Comparison of ENCODE assay signal across 8 cellular contexts in the genomic region with DNA sequence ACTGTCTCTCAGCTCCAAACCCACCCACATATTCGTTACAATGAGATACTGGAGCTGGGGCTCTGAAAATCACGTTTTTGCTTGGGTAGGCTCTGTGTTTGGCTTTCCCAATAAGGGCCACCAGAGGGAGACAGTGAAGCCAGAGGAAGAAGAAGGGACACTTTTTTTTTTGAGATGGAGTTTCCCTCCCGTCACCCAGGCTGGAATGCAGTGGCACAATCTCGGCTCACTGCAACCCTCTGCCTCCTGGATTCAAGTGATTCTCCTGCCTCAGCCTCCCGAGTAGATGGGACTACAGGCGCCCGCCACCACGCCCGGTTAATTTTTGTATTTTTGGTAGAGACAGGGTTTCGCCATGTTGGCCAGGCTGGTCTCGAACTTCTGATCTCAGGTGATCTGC. TPM values are rescaled to one million over a fixed set of nuclear protein-coding genes. Genes with fewer than 3 reads are reported as not detected.
DNase-seq lines count a peak whose midpoint lies in the region; ATAC-seq and TF ChIP-seq lines count a peak whose summit lies in the region.
"Not testable (repeated sequence)": the region's sequence is repeated elsewhere in the genome, so short reads cannot be mapped to it uniquely, and the experiment has no call there.

No MANE protein-coding gene starts in this region.

- H3K9ac ChIP-seq in H9 (ENCODE audit: extremely low read depth, insufficient read length, low read length), result not testable (repeated sequence)

- H3K23me2 ChIP-seq in H9 (ENCODE audit: insufficient read length, low read depth, low read length, poor library complexity, severe bottlenecking), result not testable (repeated sequence)

- H3K23ac ChIP-seq in H9 (ENCODE audit: insufficient read length, low read depth, low read length), result not testable (repeated sequence)

- not testable (repeated sequence) for H3K27me3 ChIP-seq in CD4-positive, CD25-positive, alpha-beta regulatory T cell (ENCODE audit: control insufficient read depth, insufficient read depth, low read length); H9 (ENCODE audit: insufficient read depth, low read length); esophagus squamous epithelium

- H3K36me3 Mint-ChIP-seq in CD4-positive, CD25-positive, alpha-beta regulatory T cell; H9 (ENCODE audit: insufficient read depth in 1 of 3, low read depth in 3 of 3); memory B cell: not testable (repeated sequence)

- WGBS in H9 (ENCODE audit: extremely low coverage, insufficient read length, low lambda C conversion rate), result no CpG with 5 or more reads among the region's 11 CpGs
- WGBS in esophagus squamous epithelium, 2 donors, result 54 to 56% methylated on average over 10 to 11 of the region's 11 CpGs

- H2BK12ac ChIP-seq in H9 (ENCODE audit: insufficient read length, low read depth, low read length), result not testable (repeated sequence)

- H3T11ph ChIP-seq in H9 (ENCODE audit: low read length), result not testable (repeated sequence)

- ATAC-seq in CD4-positive, CD25-positive, alpha-beta regulatory T cell (ENCODE audit: low read depth in 2 of 2), result peak; percentile 67 to 77
- peak; percentile 93 for ATAC-seq in memory B cell (ENCODE audit: low read depth)

- not testable (repeated sequence) for H3K18ac ChIP-seq in H9 (ENCODE audit: insufficient read length, low read depth, low read length)

- H3K79me2 ChIP-seq in H9 (ENCODE audit: insufficient read depth, low read length), result not testable (repeated sequence)

- not testable (repeated sequence) for H3K9me3 ChIP-seq in CD4-positive, CD25-positive, alpha-beta regulatory T cell (ENCODE audit: control insufficient read depth in 2 of 2, low read length in 2 of 2); H9 (ENCODE audit: control insufficient read depth, low read depth, low read length); esophagus squamous epithelium

- not testable (repeated sequence) for H3K14ac ChIP-seq in H9 (ENCODE audit: insufficient read depth, low read length)

- not testable (repeated sequence) for H3K27ac ChIP-seq in CD4-positive, CD25-positive, alpha-beta regulatory T cell (ENCODE audit: insufficient read depth, low read length, poor library complexity, severe bottlenecking); H9 (ENCODE audit: insufficient read length, low read depth, low read length); esophagus squamous epithelium

- H3K4me3 ChIP-seq in CD4-positive, CD25-positive, alpha-beta regulatory T cell (ENCODE audit: low read depth, low read length); esophagus squamous epithelium: not testable (repeated sequence)

- peaks cover 0 to 15% (median 4%) of the 10 kb centered on the region in 4 donors for H3K4me1 Mint-ChIP-seq in CD4-positive, CD25-positive, alpha-beta regulatory T cell
- H3K4me1 Mint-ChIP-seq in H9, memory B cell: not testable (repeated sequence)

- peak; percentile 70 to 82 (median 80) for DNase-seq in CD4-positive, CD25-positive, alpha-beta regulatory T cell
- peak; percentile 73 for DNase-seq in H9
- DNase-seq in NCI-H2171 (lab: John Stamatoyannopoulos, UW), result peak; percentile 72
- peak in 4 of 5 experiments; percentile 59 to 81 (median 68) for DNase-seq in T-helper 2 cell
- peak; percentile 88 for DNase-seq in activated effector memory CD4-positive, alpha-beta T cell treated with anti-CD3 and anti-CD28 coated beads, Interleukin-2, amount 50 U/mL, for 16 hours
- DNase-seq in esophagus squamous epithelium (lab: John Stamatoyannopoulos, UW), result not testable (repeated sequence)
- peak; percentile 72 to 79 for DNase-seq in memory B cell (ENCODE audit: low spot score in 2 of 2)
- peak; percentile 55 to 70 for DNase-seq in stimulated activated CD4-positive, alpha-beta T cell treated with anti-CD3 and anti-CD28 coated beads, Interleukin-4, amount 100 ng/mL, for 48 hours (ENCODE audit: low read depth in 2 of 2)

- not testable (repeated sequence) for H3K4me2 ChIP-seq in H9 (ENCODE audit: insufficient read depth, insufficient read length, low read length)

- H4K8ac ChIP-seq in H9 (replicated peaks; ENCODE audit: insufficient read length, low read depth, low read length), result not testable (repeated sequence)

- not testable (repeated sequence) for H2BK20ac ChIP-seq in H9 (ENCODE audit: low read depth, low read length, poor library complexity, severe bottlenecking)

- not testable (repeated sequence) for H3K9me3 Mint-ChIP-seq in CD4-positive, CD25-positive, alpha-beta regulatory T cell; H9; memory B cell

- not testable (repeated sequence) for H4K20me1 ChIP-seq in H9 (ENCODE audit: control insufficient read depth, insufficient read depth, insufficient read length)

- H3K36me3 ChIP-seq in CD4-positive, CD25-positive, alpha-beta regulatory T cell (ENCODE audit: control insufficient read depth, insufficient read depth, low read length); esophagus squamous epithelium: not testable (repeated sequence)

- H3K27ac Mint-ChIP-seq in CD4-positive, CD25-positive, alpha-beta regulatory T cell, result peak overlapping the region; percentile 44 to 80 (median 52)
- not testable (repeated sequence) for H3K27ac Mint-ChIP-seq in H9
- peak overlapping the region; percentile 85 for H3K27ac Mint-ChIP-seq in memory B cell

- H2BK5ac ChIP-seq in H9 (ENCODE audit: insufficient read length, low read length), result not testable (repeated sequence)

- H3K4me3 Mint-ChIP-seq in CD4-positive, CD25-positive, alpha-beta regulatory T cell, result peak overlapping the region in 1 of 4 donors; percentile 9
- not testable (repeated sequence) for H3K4me3 Mint-ChIP-seq in H9
- peak overlapping the region; percentile 21 for H3K4me3 Mint-ChIP-seq in memory B cell

- not testable (repeated sequence) for H3K27me3 Mint-ChIP-seq in CD4-positive, CD25-positive, alpha-beta regulatory T cell; H9 (ENCODE audit: low read depth); memory B cell

- not testable (repeated sequence) for H4K5ac ChIP-seq in H9 (ENCODE audit: insufficient read length, low read depth, low read length)

- H2BK15ac ChIP-seq in H9 (ENCODE audit: low read depth, low read length), result not testable (repeated sequence)

- intact Hi-C loops in esophagus squamous epithelium (cut with DNase I), result not testable (repeated sequence)

- TF ChIP-seq CTCF in H9 (conservative IDR thresholded peaks at IDR 0.05), result peak; percentile 81
- peak; percentile 60 to 83 (median 68) for TF ChIP-seq CTCF in esophagus squamous epithelium (IDR thresholded peaks at IDR 0.05)

- not testable (repeated sequence) for H3K79me1 ChIP-seq in H9 (ENCODE audit: insufficient read depth, low read depth, low read length, poor library complexity, severe bottlenecking)

- not testable (repeated sequence) for H4K91ac ChIP-seq in H9 (ENCODE audit: insufficient read length, low read depth, low read length)

- not testable (repeated sequence) for H2BK120ac ChIP-seq in H9 (ENCODE audit: low read depth, low read length, poor library complexity, severe bottlenecking)

- H3K4ac ChIP-seq in H9 (ENCODE audit: low read depth, low read length), result not testable (repeated sequence)

- H2AK5ac ChIP-seq in H9 (ENCODE audit: insufficient read length, low read length), result not testable (repeated sequence)

- H3K4me1 ChIP-seq in CD4-positive, CD25-positive, alpha-beta regulatory T cell (ENCODE audit: control insufficient read depth, insufficient read depth, low read length, poor library complexity, severe bottlenecking); H9 (ENCODE audit: insufficient read depth, low read length); esophagus squamous epithelium: not testable (repeated sequence)

- not testable (repeated sequence) for H2AFZ ChIP-seq in H9 (ENCODE audit: low read length)

- TF ChIP-seq POLR2A in esophagus squamous epithelium (IDR thresholded peaks at IDR 0.05), result not testable (repeated sequence)

- H3K56ac ChIP-seq in H9 (ENCODE audit: insufficient read length, low read depth, low read length), result not testable (repeated sequence)

RNA-seq across cellular contexts. Expression of gene ZDHHC18, which starts 16.4 kb away (rescaled TPM):
- total RNA-seq in CD4-positive, CD25-positive, alpha-beta regulatory T cell, result 73.6 TPM
- polyA plus RNA-seq in CD4-positive, CD25-positive, alpha-beta regulatory T cell, result 10 to 100 TPM in 2 of 4 donors, 1 to 10 TPM in 2; 4.4 to 14.8 (median 10.3) TPM
- total RNA-seq in H9 (2021) (33.1 and 38.9 TPM in 2 replicates), esophagus squamous epithelium (10 to 100 TPM; 24.5 to 34.4 (median 29.4) TPM)

RNA-seq across cellular contexts. Expression of gene PIGV, which starts 22.4 kb away (rescaled TPM):
- 8.6 TPM for total RNA-seq in CD4-positive, CD25-positive, alpha-beta regulatory T cell
- 10 to 100 TPM in 2 of 4 donors, 1 to 10 TPM in 2; 8.3 to 13.2 (median 9.8) TPM for polyA plus RNA-seq in CD4-positive, CD25-positive, alpha-beta regulatory T cell
- 7.0 and 7.5 TPM in 2 replicates for total RNA-seq in H9 (2021)
- total RNA-seq in esophagus squamous epithelium, result 10 to 100 TPM in 3 of 4 donors, 1 to 10 TPM in 1; 9.9 to 20.9 (median 13.1) TPM

RNA-seq across cellular contexts. Expression of gene SFN, which starts 52.8 kb away (rescaled TPM):
- 1.3 TPM for total RNA-seq in CD4-positive, CD25-positive, alpha-beta regulatory T cell
- polyA plus RNA-seq in CD4-positive, CD25-positive, alpha-beta regulatory T cell, result not detected
- 3.8 and 4.3 TPM in 2 replicates for total RNA-seq in H9 (2021)
- total RNA-seq in esophagus squamous epithelium, result 1,000 to 10,000 TPM; 1,060 to 2,609 (median 1,818) TPM

Comparison
In these comparisons a context has a peak if more than half of its experiments do, and no peak if none do; other contexts are left out.
1. RNA of gene SFN, which starts 52.8 kb away (total RNA-seq): 1,060 to 2,609 TPM in esophagus squamous epithelium; 3.8 to 4.3 TPM in H9 and 1.3 TPM in CD4-positive, CD25-positive, alpha-beta regulatory T cell (single experiment); every median in the first group is over 100 times any median in the second.